ENCODE assay signal across 8 cellular contexts in genomic region chr1:112718691-112719418, GRCh38. TPM values are rescaled to one million over a fixed set of nuclear protein-coding genes. Genes with fewer than 3 reads are reported as not detected.
DNase-seq lines count a peak whose midpoint lies in the region; ATAC-seq, FAIRE-seq and TF ChIP-seq lines count a peak whose summit lies in the region.

No MANE protein-coding gene starts in this region.

- FAIRE-seq in HTR-8/SVneo (lab: Jason Lieb, UNC), result no peak

- H3K4me3 ChIP-seq in fibroblast of mammary gland (ENCODE audit: control insufficient read depth, low read depth, low read length) (no peak overlapping the region), neural progenitor cell (no peak overlapping the region), stomach (peak overlapping the region; percentile 25 to 40 (median 32))

- no peaks in the 10 kb centered on the region for H3K36me3 Mint-ChIP-seq in neural progenitor cell

- H3K27ac ChIP-seq in neural progenitor cell (no peak overlapping the region), stomach (no peak overlapping the region)

- H3K79me2 ChIP-seq in neural progenitor cell (ENCODE audit: low read depth), result no peaks in the 10 kb centered on the region

- no peaks in the 10 kb centered on the region for H3K9me3 Mint-ChIP-seq in neural progenitor cell

- H3F3A ChIP-seq in neural progenitor cell (ENCODE audit: low read depth), result peaks cover 26% of the 10 kb centered on the region

- H2AFZ ChIP-seq in neural progenitor cell (replicated peaks), result peak overlapping the region; percentile 44

- DNase-seq in COLO668 (lab: John Stamatoyannopoulos, UW; ENCODE audit: unreplicated experiment), result peak; percentile 86
- peak; percentile 60 for DNase-seq in HTR-8/SVneo (ENCODE audit: insufficient read length, low spot score)
- DNase-seq in activated T-helper 1 cell treated with Interleukin-2 at 50 U/mL for 16 hours (ENCODE audit: low read depth), result peak; percentile 60
- peak; percentile 52 for DNase-seq in fibroblast of mammary gland (ENCODE audit: low read depth)
- DNase-seq in neural progenitor cell (ENCODE audit: low spot score), result peak; percentile 91
- peak; percentile 83 for DNase-seq in stomach

- H3K27ac Mint-ChIP-seq in neural progenitor cell, result peak overlapping the region; percentile 74

- H3K9ac ChIP-seq in neural progenitor cell, result no peak overlapping the region

- H3K4me3 Mint-ChIP-seq in neural progenitor cell, result no peak overlapping the region

- TF ChIP-seq CTCF in fibroblast of mammary gland (conservative IDR thresholded peaks at IDR 0.05; ENCODE audit: control insufficient read depth, insufficient read depth, low read depth, low read length) (peak; percentile 73), neural progenitor cell (IDR thresholded peaks at IDR 0.05) (peak; percentile 77), stomach (IDR thresholded peaks at IDR 0.05) (peak in 5 of 7 experiments; percentile 59 to 85 (median 76))

- ATAC-seq in GM18505 (IDR thresholded peaks at IDR 0.05; ENCODE audit: unreplicated experiment), result no peak

- H3K9me3 ChIP-seq in neural progenitor cell (ENCODE audit: low read depth) (no peaks in the 10 kb centered on the region), stomach (no peaks in the 10 kb centered on the region)

- peaks cover 33% of the 10 kb centered on the region for H3K4me1 ChIP-seq in neural progenitor cell
- H3K4me1 ChIP-seq in stomach, result peaks cover 32 to 48% (median 41%) of the 10 kb centered on the region in 4 donors

- no peaks in the 10 kb centered on the region for H3K36me3 ChIP-seq in neural progenitor cell
- no peaks in the 10 kb centered on the region for H3K36me3 ChIP-seq in stomach

- WGBS in stomach, 5 donors, result 18 to 40% (median 22%) methylated on average over 11 to 44 of the region's 44 CpGs

- TF ChIP-seq POLR2A in stomach (IDR thresholded peaks at IDR 0.05) (no peak), GM18505 (IDR thresholded peaks at IDR 0.05; ENCODE audit: borderline replicate concordance, extremely low read depth, insufficient read depth, insufficient read length) (no peak)

- intact Hi-C loops in stomach (cut with DNase I; ENCODE audit: low total_unique reads), result loop anchor here (5.0 to 10.0 kb wide), 2 partner anchors 83 to 326 kb away; no protein-coding TSS in a partner anchor

- peaks cover 63% of the 10 kb centered on the region for H3K27me3 ChIP-seq in neural progenitor cell
- H3K27me3 ChIP-seq in stomach, result peaks cover 0 to 46% (median 0%) of the 10 kb centered on the region in 3 donors

- peak overlapping the region; percentile 60 for H3K4me2 ChIP-seq in neural progenitor cell

- peaks cover 11% of the 10 kb centered on the region for H4K20me1 ChIP-seq in neural progenitor cell (ENCODE audit: low read depth)

- no peak for TF ChIP-seq EP300 in stomach (IDR thresholded peaks at IDR 0.05)

- H3K27me3 Mint-ChIP-seq in neural progenitor cell (ENCODE audit: insufficient read depth, low read depth), result peaks cover 33% of the 10 kb centered on the region

- H3K4me1 Mint-ChIP-seq in neural progenitor cell, result peaks cover 30% of the 10 kb centered on the region

TF ChIP-seq in PFSK-1, 5 proteins besides CTCF, POLR2A, EP300 and RAD21:
- no peak for TF ChIP-seq POLR2AphosphoS5 (IDR thresholded peaks at IDR 0.05; ENCODE audit: low read depth, low read length)
- no peak for TF ChIP-seq TAF1 (IDR thresholded peaks at IDR 0.05; ENCODE audit: borderline replicate concordance, insufficient read depth, low read length)
- TF ChIP-seq FOXP2 (optimal IDR thresholded peaks at IDR 0.05; ENCODE audit: borderline replicate concordance, extremely low read depth, extremely low read length, insufficient read depth), result peak; percentile 57

RNA-seq across cellular contexts. Expression of gene PPM1J, which starts 3.7 kb away (rescaled TPM):
- 2.0 TPM for polyA plus RNA-seq in PFSK-1 (2012; ENCODE audit: insufficient read length, low read depth)
- total RNA-seq in neural progenitor cell (ENCODE audit: low replicate concordance) (1.8 and 2.7 TPM in 2 replicates), stomach (1 to 10 TPM in 1 of 5 donors, under 1 TPM in 1, not detected in 3; 0.87 to 1.3 TPM)
- 1 to 10 TPM in 1 of 3 donors, under 1 TPM in 1, not detected in 1; 0.50 to 4.0 TPM for polyA plus RNA-seq in stomach

RNA-seq across cellular contexts. Expression of gene RHOC, which starts 11.9 kb away (rescaled TPM):
- 521 TPM for polyA plus RNA-seq in PFSK-1 (2012; ENCODE audit: insufficient read length, low read depth)
- total RNA-seq in neural progenitor cell (ENCODE audit: low replicate concordance) (36.3 and 41.8 TPM in 2 replicates), stomach (100 to 1,000 TPM in 4 of 5 donors, 10 to 100 TPM in 1; 99.8 to 149 (median 113) TPM)
- polyA plus RNA-seq in stomach, result 100 to 1,000 TPM; 159 to 375 (median 244) TPM

RNA-seq across cellular contexts. Expression of gene MOV10, which starts 44.4 kb away (rescaled TPM):
- polyA plus RNA-seq in PFSK-1 (2012; ENCODE audit: insufficient read length, low read depth), result 68.7 TPM
- total RNA-seq in neural progenitor cell (ENCODE audit: low replicate concordance) (47.5 and 92.2 TPM in 2 replicates), stomach (100 to 1,000 TPM in 1 of 5 donors, 10 to 100 TPM in 4; 25.9 to 137 (median 79.0) TPM)
- polyA plus RNA-seq in stomach, result 10 to 100 TPM; 43.2 to 86.9 (median 54.5) TPM

Comparison
In these comparisons a context has a peak if more than half of its experiments do, and no peak if none do; other contexts are left out.
1. H3K4me3 ChIP-seq: peak in stomach (4 of 4); none in fibroblast of mammary gland (single experiment) and neural progenitor cell (single experiment).
2. Peak in every context shown above with its lines, with median percentiles within 50 percentile points of each other: DNase-seq and CTCF ChIP-seq.